ENCODE assay signal across 27 cellular contexts in genomic region chr10:8305871-8306652, GRCh38.
DNase-seq lines count a peak whose midpoint lies in the region; ATAC-seq, FAIRE-seq and TF ChIP-seq lines count a peak whose summit lies in the region.
"Had no signal": no experiment of that assay in that cellular context is flagged by ENCODE, and none has a peak within 500 bp of the region (broad histone marks: within the 10 kb centered on the region; RNA-seq: fewer than 3 reads in every experiment).

No MANE protein-coding gene starts in this region.

- ATAC-seq in A549 (no peak), GM18868 (IDR thresholded peaks at IDR 0.05; ENCODE audit: unreplicated experiment) (no peak), HG03571 (IDR thresholded peaks at IDR 0.05; ENCODE audit: unreplicated experiment) (no peak), HG03354 (IDR thresholded peaks at IDR 0.05; ENCODE audit: poor library complexity, severe bottlenecking, unreplicated experiment) (no peak)
- ATAC-seq: naive thymus-derived CD4-positive, alpha-beta T cell; Right ventricle myocardium inferior had no signal

- WGBS in A549 (ENCODE audit: missing lambda C conversion rate) = 72% methylated on average over 9 of the region's 9 CpGs

- H3K27ac Mint-ChIP-seq in activated T-helper 2 cell treated with anti-CD3 and anti-CD28 coated beads, Interferon-gamma antibody, Interleukin-2, Interleukin-4, amounts not matched to agents 10 μg/mL and 5 μg/mL and 100 μg/mL, durations not matched to agents 14 hours and 24 hours and 36 hours = peak overlapping the region; percentile 24
- H3K27ac Mint-ChIP-seq: memory B cell; naive thymus-derived CD4-positive, alpha-beta T cell had no signal

- intact Hi-C loops in activated T-helper 2 cell treated with anti-CD3 and anti-CD28 coated beads, Interferon-gamma antibody, Interleukin-2, Interleukin-4, amounts not matched to agents 10 μg/mL and 5 μg/mL and 100 μg/mL, durations not matched to agents 14 hours and 24 hours and 36 hours (cut with micrococcal nuclease) = no loop called here

- no peak for TF ChIP-seq EP300 in A549 (IDR thresholded peaks at IDR 0.05)

- no peak for TF ChIP-seq CTCF in A549 (IDR thresholded peaks at IDR 0.05)

- no peak overlapping the region for H3K4me2 ChIP-seq in A549

- TF ChIP-seq POLR2A in A549 (IDR thresholded peaks at IDR 0.05; ENCODE audit: low read length) = no peak

- peaks cover 33% of the 10 kb centered on the region for H3K4me1 Mint-ChIP-seq in activated T-helper 2 cell treated with anti-CD3 and anti-CD28 coated beads, Interferon-gamma antibody, Interleukin-2, Interleukin-4, amounts not matched to agents 10 μg/mL and 5 μg/mL and 100 μg/mL, durations not matched to agents 14 hours and 24 hours and 36 hours (ENCODE audit: low read depth)
- H3K4me1 Mint-ChIP-seq: memory B cell had no signal

- no peaks in the 10 kb centered on the region for H3K9me3 ChIP-seq in A549
- H3K9me3 ChIP-seq: ovary, sigmoid colon, suprapubic skin had no signal

- H3K36me3 Mint-ChIP-seq in activated T-helper 2 cell treated with anti-CD3 and anti-CD28 coated beads, Interferon-gamma antibody, Interleukin-2, Interleukin-4, amounts not matched to agents 10 μg/mL and 5 μg/mL and 100 μg/mL, durations not matched to agents 14 hours and 24 hours and 36 hours (ENCODE audit: low read depth) = peaks cover 3% of the 10 kb centered on the region
- H3K36me3 Mint-ChIP-seq: memory B cell had no signal

- CTCF ChIA-PET in A549 (lab: Yijun Ruan, JAX) = no interaction called here

- peaks cover 3% of the 10 kb centered on the region for H3K9me3 Mint-ChIP-seq in activated T-helper 2 cell treated with anti-CD3 and anti-CD28 coated beads, Interferon-gamma antibody, Interleukin-2, Interleukin-4, amounts not matched to agents 10 μg/mL and 5 μg/mL and 100 μg/mL, durations not matched to agents 14 hours and 24 hours and 36 hours

- TF ChIP-seq RAD21 in A549 (conservative IDR thresholded peaks at IDR 0.05 in 1 of 2, IDR thresholded peaks at IDR 0.05 in 1 of 2) = no peak

- no peak overlapping the region for H3K4me3 ChIP-seq in A549
- H3K4me3 ChIP-seq: ovary, sigmoid colon, suprapubic skin had no signal

- no peaks in the 10 kb centered on the region for H3K27me3 Mint-ChIP-seq in activated T-helper 2 cell treated with anti-CD3 and anti-CD28 coated beads, Interferon-gamma antibody, Interleukin-2, Interleukin-4, amounts not matched to agents 10 μg/mL and 5 μg/mL and 100 μg/mL, durations not matched to agents 14 hours and 24 hours and 36 hours (ENCODE audit: low read depth)
- H3K27me3 Mint-ChIP-seq: memory B cell had no signal

- peaks cover 6% of the 10 kb centered on the region; the same call in 2 of the 3 replicates for H3K4me1 ChIP-seq in A549
- H3K4me1 ChIP-seq: sigmoid colon had no signal

- H3K4me3 Mint-ChIP-seq in activated T-helper 2 cell treated with anti-CD3 and anti-CD28 coated beads, Interferon-gamma antibody, Interleukin-2, Interleukin-4, amounts not matched to agents 10 μg/mL and 5 μg/mL and 100 μg/mL, durations not matched to agents 14 hours and 24 hours and 36 hours (ENCODE audit: low read depth) = no peak overlapping the region
- H3K4me3 Mint-ChIP-seq: memory B cell had no signal

- 0 out of 6 replicates have a peak overlapping the region, but pooled peaks of 1 of the 2 experiments have one; percentile 3 for H3K27ac ChIP-seq in A549
- H3K27ac ChIP-seq: C4-2B, ovary, sigmoid colon, suprapubic skin had no signal

- FAIRE-seq in A549 (lab: Jason Lieb, UNC) = no peak
- FAIRE-seq in HTR-8/SVneo (lab: Jason Lieb, UNC) = no peak
- FAIRE-seq: D721Med, frontal cortex had no signal

- DNase-seq in A549 (ENCODE audit: low read depth in 1 of 2, low spot score in 1 of 2) (no peak), HTR-8/SVneo (ENCODE audit: insufficient read length, low spot score) (peak; percentile 12), islet precursor cell (peak; percentile 78), NCI-H524 (lab: John Stamatoyannopoulos, UW) (no peak)
- no peak for DNase-seq in activated T-helper 2 cell treated with anti-CD3 and anti-CD28 coated beads, Interferon-gamma antibody, Interleukin-2, Interleukin-4, amounts not matched to agents 10 μg/mL and 5 μg/mL and 100 μg/mL, durations not matched to agents 14 hours and 24 hours and 36 hours (ENCODE audit: low spot score)
- DNase-seq: ACHN; activated CD4-positive, alpha-beta T cell treated with anti-CD3 and anti-CD28 coated beads, Interleukin-2, amount 50 U/mL, for 1 hour; activated CD8-positive, alpha-beta memory T cell treated with anti-CD3 and anti-CD28 coated beads, Interleukin-2, amount 50 U/mL, for 48 hours; activated effector memory CD4-positive, alpha-beta T cell treated with Interleukin-2 at 50 U/mL for 16 hours; erythroblast; GOT3; Karpas-422; naive thymus-derived CD4-positive, alpha-beta T cell; NCI-H1092 treated with DMSO at 0.1 percent for 48 hours; NCI-H2029; NCI-H510A; ovary; sigmoid colon had no signal

- POLR2A ChIA-PET in A549 (lab: Yijun Ruan, JAX) = no interaction called here

TF ChIP-seq in A549, 52 proteins besides CTCF, POLR2A, EP300 and RAD21:
- TF ChIP-seq FOSL2 (IDR thresholded peaks at IDR 0.05) (no peak), FOSL2 (CRISPR knock-in tag; IDR thresholded peaks at IDR 0.05) (peak; percentile 6; the same call in 1 of the 2 replicates), EHMT2 (IDR thresholded peaks at IDR 0.05; ENCODE audit: low read depth) (no peak)

Comparison
In these comparisons a context has a peak if more than half of its experiments do, and no peak if none do; other contexts are left out.
1. DNase-seq: peak in HTR-8/SVneo (single experiment) and islet precursor cell (single experiment); none in A549 (0 of 2), activated T-helper 2 cell treated with anti-CD3 and anti-CD28 coated beads, Interferon-gamma antibody, Interleukin-2, Interleukin-4, amounts not matched to agents 10 μg/mL and 5 μg/mL and 100 μg/mL, durations not matched to agents 14 hours and 24 hours and 36 hours (single experiment) and NCI-H524 (0 of 2).